ENCODE assay signal across 8 cellular contexts in the genomic region with DNA sequence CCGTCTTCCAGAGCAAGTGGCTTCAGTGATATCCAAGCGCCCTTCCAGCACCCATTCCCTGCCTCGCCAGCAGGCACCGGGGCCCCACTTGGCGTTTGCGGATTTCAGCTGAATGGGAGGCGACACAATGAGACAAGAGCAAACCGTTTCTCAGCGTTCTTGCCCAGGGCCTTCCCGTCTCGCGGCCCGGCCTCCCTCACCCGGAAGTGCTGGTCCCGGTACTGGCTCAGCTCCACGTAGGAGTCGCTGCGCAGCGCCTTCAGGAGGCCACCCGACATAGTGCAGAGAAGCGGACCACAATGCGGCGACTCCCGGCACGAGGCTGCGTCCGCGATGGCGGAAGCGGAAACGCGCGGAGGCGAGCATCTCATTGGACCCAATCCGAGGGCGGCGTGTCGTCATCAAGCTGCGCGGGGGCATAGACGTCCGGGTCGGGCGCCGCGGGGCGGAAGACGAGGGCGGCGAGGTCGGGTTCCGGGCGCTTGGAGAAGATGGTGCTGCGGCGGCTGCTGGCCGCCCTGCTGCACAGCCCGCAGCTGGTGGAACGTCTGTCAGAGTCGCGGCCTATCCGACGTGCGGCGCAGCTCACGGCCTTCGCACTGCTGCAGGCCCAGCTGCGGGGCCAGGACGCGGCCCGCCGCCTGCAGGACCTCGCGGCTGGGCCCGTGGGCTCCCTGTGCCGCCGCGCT. TPM values are rescaled to one million over a fixed set of nuclear protein-coding genes. Genes with fewer than 3 reads are reported as not detected.
DNase-seq lines count a peak whose midpoint lies in the region; ATAC-seq, FAIRE-seq and TF ChIP-seq lines count a peak whose summit lies in the region.

A gene (minus strand): TSS at position 303 of the 689 bp plus-strand sequence. CDS start 25 bp downstream, at position 278.

- peak; percentile 52 for TF ChIP-seq CTCF in WI38 (IDR thresholded peaks at IDR 0.05; ENCODE audit: low read depth, low read length)
- TF ChIP-seq CTCF in bronchial epithelial cell (IDR thresholded peaks at IDR 0.05; ENCODE audit: insufficient read depth, low read length, severe bottlenecking), result peak; percentile 82

- peaks cover 10% of the 10 kb centered on the region for H3K36me3 ChIP-seq in bronchial epithelial cell (ENCODE audit: control insufficient read depth, insufficient read depth, low read length)

- peak within 1 kb of the TSS; percentile 98 for H3K4me3 ChIP-seq in WI38 (ENCODE audit: low read depth, low read length)
- peak within 1 kb of the TSS; percentile 99 for H3K4me3 ChIP-seq in bronchial epithelial cell (ENCODE audit: low read depth, low read length)

- no peak for FAIRE-seq in bronchial epithelial cell (lab: Jason Lieb, UNC)

- ATAC-seq in GM18907 (IDR thresholded peaks at IDR 0.05; ENCODE audit: unreplicated experiment) (peak; percentile 90), HG03159 (IDR thresholded peaks at IDR 0.05; ENCODE audit: unreplicated experiment) (peak; percentile 88)

- DNase-seq in AG08396 (ENCODE audit: low spot score), result peak; percentile 97
- peak; percentile 99 for DNase-seq in NCI-H2227 (lab: John Stamatoyannopoulos, UW; ENCODE audit: unreplicated experiment)
- peak; percentile 93 for DNase-seq in bronchial epithelial cell (ENCODE audit: low read depth)
- peak; percentile 96 for DNase-seq in iPS-NIHi7 (ENCODE audit: extremely low spot score)
- peak; percentile 95 for DNase-seq in smooth muscle cell of the brain vasculature (ENCODE audit: low read depth, low spot score)

- H3K27me3 ChIP-seq in bronchial epithelial cell (ENCODE audit: control insufficient read depth, insufficient read depth, low read length), result no peaks in the 10 kb centered on the region

RNA-seq across cellular contexts. Expression of the gene that starts here (rescaled TPM):
- total RNA-seq in bronchial epithelial cell, result 78.7 and 94.0 TPM in 2 replicates

Comparison
In these comparisons a context has a peak if more than half of its experiments do, and no peak if none do; other contexts are left out.
1. Peak in every context shown above with its lines: DNase-seq, ATAC-seq and H3K4me3 ChIP-seq.